8 cellular contexts compared by ENCODE assay signal in the genomic region with DNA sequence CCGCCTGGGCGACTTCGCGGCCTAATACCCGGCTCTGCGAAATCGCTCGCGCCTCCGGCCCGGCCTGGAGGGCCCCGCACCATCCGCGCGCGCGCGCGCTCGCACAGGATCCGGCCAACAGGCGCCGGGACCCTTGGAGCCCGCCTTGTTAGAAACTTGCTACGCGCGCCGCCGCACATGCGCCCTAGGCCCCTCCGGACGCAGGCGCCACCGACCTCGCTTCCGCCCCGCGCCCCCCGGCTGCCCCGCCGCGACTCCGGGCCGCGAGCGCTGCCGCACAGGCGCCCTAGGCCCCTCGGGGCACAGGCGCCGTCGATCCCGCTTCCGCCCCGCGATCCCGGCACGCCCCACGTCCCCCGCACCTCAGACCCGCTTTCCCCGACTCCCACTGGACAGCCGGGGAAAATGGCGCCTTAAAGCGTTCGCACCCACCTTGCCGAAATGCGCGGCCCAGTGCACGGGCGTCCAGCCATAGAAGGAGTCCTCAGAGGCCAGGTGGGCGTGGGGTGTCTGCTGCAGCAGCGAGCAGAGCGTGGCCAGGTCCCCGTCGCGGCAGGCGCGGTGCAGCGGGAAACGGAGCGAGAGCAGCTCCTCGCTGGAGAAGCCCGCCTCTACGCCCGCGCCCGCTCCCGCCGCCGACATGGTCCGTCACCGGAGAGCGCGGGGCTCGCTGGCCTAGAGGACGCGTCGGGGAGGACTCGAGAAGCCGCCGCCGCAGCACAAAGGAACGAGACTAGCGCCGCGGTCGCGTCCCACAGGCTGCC. TPM values are rescaled to one million over a fixed set of nuclear protein-coding genes. Genes with fewer than 3 reads are reported as not detected.
DNase-seq lines count a peak whose midpoint lies in the region; ATAC-seq and TF ChIP-seq lines count a peak whose summit lies in the region.

No MANE protein-coding gene starts in this region.

- peaks cover 7% of the 10 kb centered on the region for H3K4me1 ChIP-seq in endodermal cell (ENCODE audit: control insufficient read depth, insufficient read depth, low read length)

- WGBS in endodermal cell (ENCODE audit: insufficient coverage in 1 of 2, insufficient read length in 1 of 2), 2 experiments, result 0% methylated on average over 9 to 109 of the region's 109 CpGs

- no peak for TF ChIP-seq CTCF in CD14-positive monocyte (IDR thresholded peaks at IDR 0.05)
- no peak for TF ChIP-seq CTCF in endodermal cell (conservative IDR thresholded peaks at IDR 0.05)
- no peak for TF ChIP-seq CTCF in mesothelial cell of epicardium (IDR thresholded peaks at IDR 0.05; ENCODE audit: unreplicated experiment)

- H3K9me3 ChIP-seq in endodermal cell (ENCODE audit: control insufficient read depth, low read length), result no peaks in the 10 kb centered on the region

- H3K9me3 Mint-ChIP-seq in CD14-positive monocyte (no peaks in the 10 kb centered on the region), endodermal cell (no peaks in the 10 kb centered on the region), mesothelial cell of epicardium (no peaks in the 10 kb centered on the region)
- no peaks in the 10 kb centered on the region for H3K9me3 Mint-ChIP-seq in activated CD8-positive, alpha-beta memory T cell treated with anti-CD3 and anti-CD28 coated beads, Interleukin-2, amount 10 ng/mL, durations not matched to agents 7 days and 5 days (ENCODE audit: low read depth)

- H3K4me3 Mint-ChIP-seq in CD14-positive monocyte, result peak overlapping the region; percentile 90 to 92
- peak overlapping the region; percentile 90 for H3K4me3 Mint-ChIP-seq in activated CD8-positive, alpha-beta memory T cell treated with anti-CD3 and anti-CD28 coated beads, Interleukin-2, amount 10 ng/mL, durations not matched to agents 7 days and 5 days
- peak overlapping the region; percentile 87 for H3K4me3 Mint-ChIP-seq in endodermal cell
- peak overlapping the region; percentile 81 for H3K4me3 Mint-ChIP-seq in mesothelial cell of epicardium

- peak overlapping the region; percentile 99 for H3K27ac ChIP-seq in endodermal cell (ENCODE audit: low read depth, low read length)

- peak; percentile 34 for ATAC-seq in HG03280 (IDR thresholded peaks at IDR 0.05; ENCODE audit: unreplicated experiment)
- ATAC-seq in activated CD8-positive, alpha-beta memory T cell treated with anti-CD3 and anti-CD28 coated beads, Interleukin-2, amount 10 ng/mL, durations not matched to agents 7 days and 5 days, result peak; percentile 39

- H3K27ac Mint-ChIP-seq in CD14-positive monocyte (peak overlapping the region; percentile 91 to 99 (median 94)), endodermal cell (peak overlapping the region; percentile 96), mesothelial cell of epicardium (peak overlapping the region; percentile 93)
- peak overlapping the region; percentile 91 for H3K27ac Mint-ChIP-seq in activated CD8-positive, alpha-beta memory T cell treated with anti-CD3 and anti-CD28 coated beads, Interleukin-2, amount 10 ng/mL, durations not matched to agents 7 days and 5 days

- H3K9ac ChIP-seq in endodermal cell (ENCODE audit: extremely low read depth, low read length, poor library complexity, severe bottlenecking), result peak overlapping the region; percentile 95

- peak; percentile 77 for TF ChIP-seq POLR2A in GM19099 (IDR thresholded peaks at IDR 0.05; ENCODE audit: extremely low read depth, insufficient read length, low read depth)

- intact Hi-C loops in CD14-positive monocyte (cut with micrococcal nuclease), result loop anchor here (2.0 to 10.0 kb wide), 6 partner anchors 130 to 310 kb away; a partner anchor contains a TSS

- peaks cover 19% of the 10 kb centered on the region for H3K36me3 ChIP-seq in endodermal cell (ENCODE audit: control insufficient read depth, insufficient read depth, low read length)

- H3K36me3 Mint-ChIP-seq in CD14-positive monocyte, result peaks cover 14 to 18% of the 10 kb centered on the region in 2 donors
- H3K36me3 Mint-ChIP-seq in activated CD8-positive, alpha-beta memory T cell treated with anti-CD3 and anti-CD28 coated beads, Interleukin-2, amount 10 ng/mL, durations not matched to agents 7 days and 5 days, result peaks cover 23% of the 10 kb centered on the region
- H3K36me3 Mint-ChIP-seq in endodermal cell (ENCODE audit: low read depth), result peaks cover 21% of the 10 kb centered on the region
- H3K36me3 Mint-ChIP-seq in mesothelial cell of epicardium, result no peaks in the 10 kb centered on the region

- H3K4me1 Mint-ChIP-seq in CD14-positive monocyte (peaks cover 31% of the 10 kb centered on the region), endodermal cell (peaks cover 41% of the 10 kb centered on the region), mesothelial cell of epicardium (peaks cover 46% of the 10 kb centered on the region)
- H3K4me1 Mint-ChIP-seq in activated CD8-positive, alpha-beta memory T cell treated with anti-CD3 and anti-CD28 coated beads, Interleukin-2, amount 10 ng/mL, durations not matched to agents 7 days and 5 days, result peaks cover 44% of the 10 kb centered on the region

- CTCF ChIA-PET in activated CD8-positive, alpha-beta memory T cell treated with anti-CD3 and anti-CD28 coated beads, Interleukin-2, amount 10 ng/mL, durations not matched to agents 7 days and 5 days (lab: Charles Lee), result interaction anchor here (1.0 to 2.6 kb wide), 18 partner anchors 9 to 202 kb away, joined by 3 to 15 read pairs (median 4); no protein-coding TSS in a partner anchor

- no peaks in the 10 kb centered on the region for H3K27me3 Mint-ChIP-seq in CD14-positive monocyte (ENCODE audit: low read depth in 3 of 3)
- H3K27me3 Mint-ChIP-seq in activated CD8-positive, alpha-beta memory T cell treated with anti-CD3 and anti-CD28 coated beads, Interleukin-2, amount 10 ng/mL, durations not matched to agents 7 days and 5 days, result no peaks in the 10 kb centered on the region
- no peaks in the 10 kb centered on the region for H3K27me3 Mint-ChIP-seq in endodermal cell (ENCODE audit: insufficient read depth)
- no peaks in the 10 kb centered on the region for H3K27me3 Mint-ChIP-seq in mesothelial cell of epicardium (ENCODE audit: low read depth)

- H3K4me3 ChIP-seq in endodermal cell (ENCODE audit: low read length), result peak overlapping the region; percentile 99

- H3K27me3 ChIP-seq in endodermal cell (ENCODE audit: control insufficient read depth, insufficient read depth, low read length, poor library complexity, severe bottlenecking), result no peaks in the 10 kb centered on the region

- peak; percentile 59 for DNase-seq in CD14-positive monocyte (ENCODE audit: low spot score)
- DNase-seq in NCI-H82 (lab: John Stamatoyannopoulos, UW), result peak; percentile 91
- peak; percentile 85 for DNase-seq in activated CD8-positive, alpha-beta memory T cell treated with anti-CD3 and anti-CD28 coated beads, Interleukin-2, amount 10 ng/mL, durations not matched to agents 7 days and 5 days
- DNase-seq in endodermal cell, result peak; percentile 87
- DNase-seq in mesothelial cell of epicardium (ENCODE audit: low spot score in 2 of 2, unreplicated experiment in 2 of 2), result peak; percentile 57 to 80
- peak; percentile 79 for DNase-seq in stimulated activated CD8-positive, alpha-beta memory T cell treated with anti-CD3 and anti-CD28 coated beads, Interleukin-15, amount 100 ng/mL, for 48 hours (ENCODE audit: low read depth in 2 of 2)

RNA-seq across cellular contexts. Expression of a gene that starts 0.4 kb away (rescaled TPM):
- polyA plus RNA-seq in CD14-positive monocyte, result 10 to 100 TPM; 30.5 to 37.2 TPM
- 100 to 1,000 TPM; 120 to 143 TPM for total RNA-seq in activated CD8-positive, alpha-beta memory T cell treated with anti-CD3 and anti-CD28 coated beads, Interleukin-2, amount 10 ng/mL, durations not matched to agents 7 days and 5 days
- total RNA-seq in endodermal cell, result 100 to 1,000 TPM; 148 to 182 TPM
- 145 TPM for polyA plus RNA-seq in endodermal cell (2013, experiment 1 of 2)
- polyA plus RNA-seq in endodermal cell (2013, experiment 2 of 2), result 147 TPM
- 235 to 258 TPM (median 256 TPM) in 3 replicates for total RNA-seq in mesothelial cell of epicardium

Comparison
In these comparisons a context has a peak if more than half of its experiments do, and no peak if none do; other contexts are left out.
1. Peak in every context shown above with its lines: DNase-seq, ATAC-seq, H3K4me3 ChIP-seq and H3K27ac ChIP-seq.